ENCODE assay signal across 8 cellular contexts in genomic region chr2:183123117-183123958, GRCh38. TPM values are rescaled to one million over a fixed set of nuclear protein-coding genes. Genes with fewer than 3 reads are reported as not detected.
DNase-seq lines count a peak whose midpoint lies in the region; ATAC-seq and TF ChIP-seq lines count a peak whose summit lies in the region.

No MANE protein-coding gene starts in this region.

- H3K36me3 Mint-ChIP-seq in stimulated activated effector memory CD8-positive, alpha-beta T cell treated with anti-CD3 and anti-CD28 coated beads, Interleukin-12 subunit alpha, Interleukin-12 subunit beta, amount 100 ng/mL, for 72 hours, result peaks cover 9% of the 10 kb centered on the region

- H3K27ac ChIP-seq in hepatocyte, result peak overlapping the region; percentile 96

- WGBS in hepatocyte (ENCODE audit: low lambda C conversion rate, missing lambda C conversion rate), result 46% methylated on average over 17 of the region's 17 CpGs

- H2AFZ ChIP-seq in hepatocyte, result peak overlapping the region; percentile 98

- TF ChIP-seq CTCF in hepatocyte (IDR thresholded peaks at IDR 0.05; ENCODE audit: poor library complexity), result no peak

- H3K27ac Mint-ChIP-seq in stimulated activated effector memory CD8-positive, alpha-beta T cell treated with anti-CD3 and anti-CD28 coated beads, Interleukin-12 subunit alpha, Interleukin-12 subunit beta, amount 100 ng/mL, for 72 hours, result peak overlapping the region; percentile 97

- H3K4me3 Mint-ChIP-seq in stimulated activated effector memory CD8-positive, alpha-beta T cell treated with anti-CD3 and anti-CD28 coated beads, Interleukin-12 subunit alpha, Interleukin-12 subunit beta, amount 100 ng/mL, for 72 hours, result peak overlapping the region; percentile 90

- peak overlapping the region; percentile 74 for H3K4me2 ChIP-seq in hepatocyte

- H3K79me2 ChIP-seq in hepatocyte, result peaks cover 32% of the 10 kb centered on the region

- H3K27me3 ChIP-seq in hepatocyte, result no peaks in the 10 kb centered on the region

- no peak for ATAC-seq in stimulated activated effector memory CD8-positive, alpha-beta T cell treated with anti-CD3 and anti-CD28 coated beads, Interleukin-12 subunit alpha, Interleukin-12 subunit beta, amount 100 ng/mL, for 72 hours
- ATAC-seq in GM19023 (IDR thresholded peaks at IDR 0.05; ENCODE audit: unreplicated experiment), result no peak
- ATAC-seq in HG02938 (IDR thresholded peaks at IDR 0.05; ENCODE audit: unreplicated experiment), result no peak

- H3K4me1 Mint-ChIP-seq in stimulated activated effector memory CD8-positive, alpha-beta T cell treated with anti-CD3 and anti-CD28 coated beads, Interleukin-12 subunit alpha, Interleukin-12 subunit beta, amount 100 ng/mL, for 72 hours, result peaks cover 8% of the 10 kb centered on the region

- DNase-seq in NCI-H146 (lab: John Stamatoyannopoulos, UW) (peak; percentile 22), NCI-H146 treated with DMSO at 0.1 percent for 48 hours (lab: John Stamatoyannopoulos, UW; ENCODE audit: unreplicated experiment) (no peak), hepatocyte (ENCODE audit: low spot score) (no peak)
- peak; percentile 22 to 23 for DNase-seq in activated T-cell treated with anti-CD3 and anti-CD28 coated beads, Interleukin-2, amount 50 U/mL, for 48 hours
- no peak for DNase-seq in stimulated activated effector memory CD8-positive, alpha-beta T cell treated with anti-CD3 and anti-CD28 coated beads, Interleukin-12 subunit alpha, Interleukin-12 subunit beta, amount 100 ng/mL, for 72 hours (ENCODE audit: low spot score in 2 of 2)
- no peak for DNase-seq in stimulated activated CD4-positive, alpha-beta T cell treated with anti-CD3 and anti-CD28 coated beads, Interleukin-2, amount 100 ng/mL, for 24 hours

- H3K9me2 ChIP-seq in hepatocyte (replicated peaks; ENCODE audit: insufficient read depth), result no peaks in the 10 kb centered on the region

- H4K20me1 ChIP-seq in hepatocyte (ENCODE audit: insufficient read depth, poor library complexity, severe bottlenecking), result no peaks in the 10 kb centered on the region

- H3K4me1 ChIP-seq in hepatocyte (ENCODE audit: insufficient read depth), result peaks cover 6% of the 10 kb centered on the region

- no peaks in the 10 kb centered on the region for H3K9me3 ChIP-seq in hepatocyte (ENCODE audit: low read depth)

- peak overlapping the region; percentile 59 for H3K4me3 ChIP-seq in hepatocyte

- H3K36me3 ChIP-seq in hepatocyte (replicated peaks; ENCODE audit: insufficient read depth, low read depth), result no peaks in the 10 kb centered on the region

- no peaks in the 10 kb centered on the region for H3K9me3 Mint-ChIP-seq in stimulated activated effector memory CD8-positive, alpha-beta T cell treated with anti-CD3 and anti-CD28 coated beads, Interleukin-12 subunit alpha, Interleukin-12 subunit beta, amount 100 ng/mL, for 72 hours

RNA-seq across cellular contexts. Expression of gene NUP35, which starts 0.9 kb away (rescaled TPM):
- total RNA-seq in hepatocyte, result 20.0 and 22.6 TPM in 2 replicates
- polyA plus RNA-seq in hepatocyte, result 14.4 and 15.7 TPM in 2 replicates

RNA-seq across cellular contexts. Expression of gene DUSP19, which starts 44.8 kb away (rescaled TPM):
- 3.3 and 4.7 TPM in 2 replicates for total RNA-seq in hepatocyte
- polyA plus RNA-seq in hepatocyte, result 1.1 and 1.2 TPM in 2 replicates

Comparison
In these comparisons a context has a peak if more than half of its experiments do, and no peak if none do; other contexts are left out.
1. DNase-seq: peak in NCI-H146 (single experiment) and activated T-cell treated with anti-CD3 and anti-CD28 coated beads, Interleukin-2, amount 50 U/mL, for 48 hours (2 of 2); none in NCI-H146 treated with DMSO at 0.1 percent for 48 hours (single experiment), hepatocyte (single experiment), stimulated activated effector memory CD8-positive, alpha-beta T cell treated with anti-CD3 and anti-CD28 coated beads, Interleukin-12 subunit alpha, Interleukin-12 subunit beta, amount 100 ng/mL, for 72 hours (0 of 2) and stimulated activated CD4-positive, alpha-beta T cell treated with anti-CD3 and anti-CD28 coated beads, Interleukin-2, amount 100 ng/mL, for 24 hours (0 of 2).